1 cellular context compared by ENCODE assay signal in genomic region chr14:23548351-23549318, GRCh38.
TF ChIP-seq lines count a peak whose summit lies in the region.

No MANE protein-coding gene starts in this region.

TF ChIP-seq in neural cell, 6 proteins besides CTCF, POLR2A, EP300 and RAD21:
- TF ChIP-seq EZH2 (IDR thresholded peaks at IDR 0.05; ENCODE audit: borderline replicate concordance, insufficient read depth, low read length, poor library complexity, severe bottlenecking): no peak
- peak; percentile 24 for TF ChIP-seq POLR2AphosphoS5 (IDR thresholded peaks at IDR 0.05)
